ENCODE assay signal across 17 cellular contexts in the genomic region with DNA sequence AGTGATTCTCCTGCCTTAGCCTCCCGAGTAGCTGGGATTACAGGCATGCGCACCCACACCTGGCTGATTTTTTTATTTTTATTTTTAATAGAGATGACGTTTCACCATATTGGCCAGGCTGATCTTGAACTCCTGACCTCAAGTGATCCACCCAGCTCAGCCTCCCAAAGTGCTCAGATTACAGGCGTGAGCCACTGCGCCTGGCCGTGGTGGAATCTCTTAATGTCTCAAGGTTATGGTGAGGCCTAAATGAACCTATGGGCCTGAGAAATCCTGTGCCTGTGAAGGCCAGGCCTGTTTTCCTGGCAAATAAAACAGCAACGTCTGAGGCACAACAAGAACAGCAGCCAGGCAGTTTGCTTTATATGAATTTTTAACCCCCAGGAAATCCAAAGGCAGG.
"Had no signal": no experiment of that assay in that cellular context is flagged by ENCODE, and none has a peak within 500 bp of the region (broad histone marks: within the 10 kb centered on the region; RNA-seq: fewer than 3 reads in every experiment).

No MANE protein-coding gene starts in this region.

- H3K9me3 ChIP-seq: pancreas, SJSA1, upper lobe of left lung had no signal

- H3K27me3 Mint-ChIP-seq: activated naive CD8-positive, alpha-beta T cell had no signal

- H3K36me3 Mint-ChIP-seq: activated naive CD8-positive, alpha-beta T cell had no signal

- H3K9me3 Mint-ChIP-seq: effector memory CD8-positive, alpha-beta T cell; T-helper 1 cell treated with Interleukin-12 subunit alpha and Interleukin-12 subunit beta and Interleukin-4 antibody, amounts not matched to agents 30 μg/mL and 1 μg/mL, for 36 hours had no signal

- H3K27me3 ChIP-seq: cardiac muscle cell, foreskin keratinocyte, pancreas, SJSA1, upper lobe of left lung had no signal

- H3K4me3 ChIP-seq: cardiac muscle cell, lung, pancreas, SJSA1, upper lobe of left lung had no signal

- H3K4me3 Mint-ChIP-seq: activated naive CD8-positive, alpha-beta T cell; effector memory CD8-positive, alpha-beta T cell; T-helper 1 cell treated with Interleukin-12 subunit alpha and Interleukin-12 subunit beta and Interleukin-4 antibody, amounts not matched to agents 30 μg/mL and 1 μg/mL, for 36 hours had no signal

- ATAC-seq: effector memory CD8-positive, alpha-beta T cell; foreskin keratinocyte; left colon had no signal

- H3K4me1 ChIP-seq: foreskin keratinocyte, upper lobe of left lung had no signal

- H3K36me3 ChIP-seq: cardiac muscle cell, pancreas, SJSA1, upper lobe of left lung had no signal

- H3K27ac ChIP-seq: cardiac muscle cell, foreskin keratinocyte, SJSA1, VCaP had no signal

- H3K27ac Mint-ChIP-seq: activated naive CD8-positive, alpha-beta T cell; effector memory CD8-positive, alpha-beta T cell; T-helper 1 cell treated with Interleukin-12 subunit alpha and Interleukin-12 subunit beta and Interleukin-4 antibody, amounts not matched to agents 30 μg/mL and 1 μg/mL, for 36 hours had no signal

- DNase-seq: activated CD4-positive, alpha-beta T cell treated with anti-CD3 and anti-CD28 coated beads, Interleukin-2, amount 50 U/mL, for 48 hours; amniotic stem cell; effector memory CD8-positive, alpha-beta T cell; foreskin keratinocyte; hippocampal formation; left colon; midbrain; stimulated activated naive CD4-positive, alpha-beta T cell treated with Interleukin-2 at 50 U/mL for 16 hours; substantia nigra had no signal
